ENCODE assay signal across 14 cellular contexts in the genomic region with DNA sequence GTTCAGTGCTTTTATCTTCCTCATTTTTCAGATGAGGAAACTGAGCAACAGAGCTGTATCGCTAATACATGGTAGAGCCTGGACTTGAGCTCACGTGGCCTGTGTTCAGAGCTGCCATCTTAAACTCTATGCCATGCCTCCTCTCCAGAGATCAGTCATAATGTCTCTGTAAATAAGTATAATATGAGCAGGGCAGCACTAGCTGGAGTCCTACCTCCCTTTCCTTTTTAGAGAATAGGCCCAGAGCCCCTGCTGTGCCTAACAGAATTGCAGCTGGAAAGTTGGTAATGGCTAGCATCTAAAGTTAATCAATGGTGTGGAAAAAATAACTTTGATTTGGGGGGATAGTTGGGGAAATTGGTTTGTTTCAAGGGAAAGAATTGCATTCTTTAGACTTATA. TPM values are rescaled to one million over a fixed set of nuclear protein-coding genes. Genes with fewer than 3 reads are reported as not detected.
"Had no signal": no experiment of that assay in that cellular context is flagged by ENCODE, and none has a peak within 500 bp of the region (broad histone marks: within the 10 kb centered on the region; RNA-seq: fewer than 3 reads in every experiment).

No MANE protein-coding gene starts in this region.

- H3K27ac ChIP-seq: ascending aorta, lower lobe of right lung, transverse colon had no signal

- ATAC-seq: left cardiac atrium, lower lobe of right lung, natural killer cell, right cardiac atrium had no signal

- H3K27ac Mint-ChIP-seq: endodermal cell, natural killer cell, progenitor cell of endocrine pancreas had no signal

- H3K27me3 ChIP-seq: ascending aorta, transverse colon had no signal

- H3K4me1 ChIP-seq: ascending aorta, lower lobe of right lung, transverse colon had no signal

- H3K9me3 ChIP-seq: ascending aorta, lower lobe of right lung, transverse colon had no signal

- DNase-seq: activated CD4-positive, CD25-positive, alpha-beta regulatory T cell; activated CD8-positive, alpha-beta memory T cell treated with anti-CD3 and anti-CD28 coated beads, Interleukin-2, amount 50 U/mL, for 4 hours; endodermal cell; hypothalamus; left cardiac atrium; lower lobe of right lung; natural killer cell; occipital lobe; right cardiac atrium; small intestine; T-helper 1 cell; transverse colon had no signal

- H3K4me3 ChIP-seq: ascending aorta, lower lobe of right lung, transverse colon had no signal

- H3K9me3 Mint-ChIP-seq: natural killer cell had no signal

- H3K27me3 Mint-ChIP-seq: progenitor cell of endocrine pancreas had no signal

- H3K4me3 Mint-ChIP-seq: endodermal cell, natural killer cell had no signal

RNA-seq across cellular contexts. Expression of a gene that starts 20.4 kb away (rescaled TPM):
- total RNA-seq: ascending aorta had no signal
